8 cellular contexts compared by ENCODE assay signal in the genomic region with DNA sequence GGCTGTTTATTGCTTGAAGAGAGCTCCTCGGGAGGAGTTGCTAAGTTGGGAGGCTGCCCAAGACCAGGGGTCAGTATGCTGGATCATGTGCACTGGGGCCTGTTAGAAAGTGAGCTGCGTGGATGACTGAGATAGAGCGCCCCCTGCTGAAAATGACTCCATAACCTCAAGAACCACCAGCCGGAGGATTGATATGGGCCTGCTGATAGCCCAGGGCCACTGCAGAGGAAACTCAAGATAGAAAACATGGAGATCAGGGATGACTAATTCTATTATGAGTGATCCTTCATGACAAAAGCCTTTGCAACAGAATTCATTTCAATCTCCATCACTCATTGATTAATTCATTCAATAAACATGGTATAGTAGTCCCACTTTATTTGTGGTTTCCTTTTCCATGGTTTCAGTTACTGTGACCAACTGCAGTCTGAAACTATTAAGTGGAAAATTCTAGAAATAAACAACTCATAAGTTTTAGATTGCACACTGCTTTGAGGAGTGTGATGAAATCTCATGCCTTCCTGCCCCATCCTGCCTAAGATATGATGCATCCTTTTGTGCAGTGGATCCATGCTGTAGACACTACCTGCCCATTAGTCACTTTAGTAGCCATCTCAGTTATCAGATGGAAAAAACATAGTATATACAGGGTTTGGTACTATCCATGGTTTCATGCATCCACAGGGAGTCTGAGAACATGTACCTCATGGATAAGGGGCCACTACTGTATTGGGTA.
DNase-seq lines count a peak whose midpoint lies in the region; ATAC-seq and TF ChIP-seq lines count a peak whose summit lies in the region.

No MANE protein-coding gene starts in this region.

- no peaks in the 10 kb centered on the region for H4K20me1 ChIP-seq in smooth muscle cell (ENCODE audit: low read depth)

- H3K27ac Mint-ChIP-seq in CD8-positive, alpha-beta T cell: no peak overlapping the region

- no peaks in the 10 kb centered on the region for H3K36me3 Mint-ChIP-seq in CD8-positive, alpha-beta T cell

- no peaks in the 10 kb centered on the region for H3K9me3 ChIP-seq in CD8-positive, alpha-beta T cell (ENCODE audit: low read length)
- no peaks in the 10 kb centered on the region for H3K9me3 ChIP-seq in smooth muscle cell (replicated peaks; ENCODE audit: low read depth)

- no peaks in the 10 kb centered on the region for H3K27me3 ChIP-seq in CD8-positive, alpha-beta T cell (ENCODE audit: insufficient read depth, low read length)
- H3K27me3 ChIP-seq in smooth muscle cell (ENCODE audit: low read depth): no peaks in the 10 kb centered on the region

- no peaks in the 10 kb centered on the region for H3K9me3 Mint-ChIP-seq in CD8-positive, alpha-beta T cell

- no peaks in the 10 kb centered on the region for H3K79me2 ChIP-seq in smooth muscle cell (ENCODE audit: low read depth)

- intact Hi-C loops in CD8-positive, alpha-beta T cell (cut with DNase I, micrococcal nuclease): loop anchor here in 1 of 2 experiments (1.0 to 5.0 kb wide), 3 partner anchors 322 to 773 kb away; no protein-coding TSS in a partner anchor

- CTCF ChIA-PET in CD8-positive, alpha-beta T cell (lab: Charles Lee): interaction anchor here (0.8 to 8.6 kb wide), 9 partner anchors 9 to 523 kb away, joined by 3 to 81 read pairs (median 3); no protein-coding TSS in a partner anchor

- 32% methylated on average over 4 of the region's 4 CpGs for WGBS in smooth muscle cell (ENCODE audit: low lambda C conversion rate)

- no peaks in the 10 kb centered on the region for H3K36me3 ChIP-seq in CD8-positive, alpha-beta T cell (ENCODE audit: insufficient read depth, low read length)
- no peaks in the 10 kb centered on the region for H3K36me3 ChIP-seq in smooth muscle cell (ENCODE audit: low read depth)

- DNase-seq in CD8-positive, alpha-beta T cell: peak in 6 of 7 experiments; percentile 21 to 63 (median 34)
- peak; percentile 1 for DNase-seq in NCI-H2227 treated with DMSO at 0.1 percent for 48 hours (lab: John Stamatoyannopoulos, UW)
- peak; percentile 13 for DNase-seq in activated T-cell treated with anti-CD3 and anti-CD28 coated beads for 4 hours
- DNase-seq in fibroblast of villous mesenchyme (ENCODE audit: low read depth): peak; percentile 73
- DNase-seq in smooth muscle cell (lab: John Stamatoyannopoulos, UW; ENCODE audit: unreplicated experiment): no peak

- no peak overlapping the region for H3K4me3 Mint-ChIP-seq in CD8-positive, alpha-beta T cell

- no peaks in the 10 kb centered on the region for H3K4me1 ChIP-seq in CD8-positive, alpha-beta T cell (ENCODE audit: insufficient read depth, low read length)
- H3K4me1 ChIP-seq in smooth muscle cell (ENCODE audit: low read depth): no peaks in the 10 kb centered on the region

- ATAC-seq in CD8-positive, alpha-beta T cell: no peak
- ATAC-seq in GM19351 (IDR thresholded peaks at IDR 0.05; ENCODE audit: unreplicated experiment) (peak; percentile 82), GM21576 (IDR thresholded peaks at IDR 0.05; ENCODE audit: unreplicated experiment) (no peak), GM21825 (IDR thresholded peaks at IDR 0.05; ENCODE audit: unreplicated experiment) (no peak)

- POLR2A ChIA-PET in CD8-positive, alpha-beta T cell (lab: Charles Lee): no interaction called here

- H3K4me2 ChIP-seq in smooth muscle cell: no peak overlapping the region

- no peak overlapping the region for H3K27ac ChIP-seq in CD8-positive, alpha-beta T cell (ENCODE audit: low read depth, low read length)
- no peak overlapping the region for H3K27ac ChIP-seq in smooth muscle cell (ENCODE audit: low read depth)

- TF ChIP-seq CTCF in CD8-positive, alpha-beta T cell (IDR thresholded peaks at IDR 0.05): peak; percentile 15
- TF ChIP-seq CTCF in fibroblast of villous mesenchyme (IDR thresholded peaks at IDR 0.05; ENCODE audit: insufficient read depth, low read depth, low read length): peak; percentile 45
- TF ChIP-seq CTCF in smooth muscle cell (IDR thresholded peaks at IDR 0.05; ENCODE audit: borderline replicate concordance, insufficient read depth, poor library complexity, severe bottlenecking): peak; percentile 35

- no peaks in the 10 kb centered on the region for H3K4me1 Mint-ChIP-seq in CD8-positive, alpha-beta T cell (ENCODE audit: low read depth)

- H2AFZ ChIP-seq in smooth muscle cell (ENCODE audit: low read depth): no peak overlapping the region

- H3K4me3 ChIP-seq in CD8-positive, alpha-beta T cell (ENCODE audit: low read depth, low read length): no peak overlapping the region
- H3K4me3 ChIP-seq in fibroblast of villous mesenchyme (ENCODE audit: low read depth, low read length): no peak overlapping the region
- H3K4me3 ChIP-seq in smooth muscle cell: no peak overlapping the region

- no peaks in the 10 kb centered on the region for H3F3A ChIP-seq in smooth muscle cell (ENCODE audit: low read depth)

- no peak overlapping the region for H3K9ac ChIP-seq in smooth muscle cell (ENCODE audit: low read depth)

- no peaks in the 10 kb centered on the region for H3K27me3 Mint-ChIP-seq in CD8-positive, alpha-beta T cell (ENCODE audit: low read depth)
